Comparison of ENCODE assay signal across 21 cellular contexts in genomic region chr6:140140891-140141290, GRCh38.
"Had no signal": no experiment of that assay in that cellular context is flagged by ENCODE, and none has a peak within 500 bp of the region (broad histone marks: within the 10 kb centered on the region; RNA-seq: fewer than 3 reads in every experiment).

No MANE protein-coding gene starts in this region.

- H3K4me3 ChIP-seq: colonic mucosa, esophagus squamous epithelium, gastrocnemius medialis, heart right ventricle, left lung, lower lobe of right lung, mucosa of descending colon had no signal

- H3K36me3 ChIP-seq: colonic mucosa, esophagus squamous epithelium, gastrocnemius medialis, heart right ventricle, left lung, lower lobe of right lung had no signal

- H3K27me3 ChIP-seq: colonic mucosa, esophagus squamous epithelium, gastrocnemius medialis, heart right ventricle, left lung had no signal

- ATAC-seq: esophagus mucosa, gastrocnemius medialis, heart right ventricle, left cardiac atrium, left lung, left ventricle myocardium superior, lower lobe of right lung, mucosa of descending colon had no signal

- H3K27ac ChIP-seq: colonic mucosa, epithelial cell of prostate, esophagus squamous epithelium, gastrocnemius medialis, heart right ventricle, left lung, lower lobe of right lung had no signal

- H3K9me3 ChIP-seq: colonic mucosa, esophagus squamous epithelium, gastrocnemius medialis, left lung, lower lobe of right lung, mucosa of descending colon had no signal

- DNase-seq: colonic mucosa; cortex of kidney; effector CD4-positive, alpha-beta T cell; effector memory CD4-positive, alpha-beta T cell; erythroblast; esophagus squamous epithelium; foreskin fibroblast; gastrocnemius medialis; glutamatergic neuron; head of caudate nucleus; heart right ventricle; hippocampal formation; left cardiac atrium; left lung; lower lobe of right lung; mesenchymal stem cell; mucosa of descending colon; naive B cell had no signal
